Comparison of ENCODE assay signal across 8 cellular contexts in the genomic region with DNA sequence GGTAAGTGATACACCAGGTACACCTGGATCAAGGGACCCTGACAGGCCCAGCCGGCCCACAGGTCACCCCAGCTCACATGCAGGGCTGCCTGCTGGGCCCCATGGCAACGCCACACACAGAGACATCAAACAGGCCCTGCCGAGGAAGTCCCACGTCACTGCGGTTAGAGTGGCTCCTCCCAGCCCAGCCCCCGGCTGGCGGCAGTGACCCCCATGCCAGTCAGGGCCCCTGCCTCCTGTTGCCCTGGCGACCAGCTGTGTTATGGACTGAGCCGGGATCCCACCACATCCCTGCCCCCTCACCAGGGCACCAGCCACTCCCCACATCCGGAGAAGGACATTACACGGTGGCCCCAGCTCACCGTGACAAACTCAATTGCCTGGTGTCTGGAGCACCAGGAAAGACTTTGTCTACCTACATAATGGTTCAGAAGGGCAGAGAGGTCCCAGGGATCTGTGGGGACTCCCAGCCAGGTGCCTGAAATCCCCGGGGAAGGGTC. TPM values are rescaled to one million over a fixed set of nuclear protein-coding genes. Genes with fewer than 3 reads are reported as not detected.
DNase-seq lines count a peak whose midpoint lies in the region; ATAC-seq and TF ChIP-seq lines count a peak whose summit lies in the region.

No MANE protein-coding gene starts in this region.

- H3K27me3 ChIP-seq in mesendoderm (ENCODE audit: insufficient read depth, low read length, poor library complexity), result no peaks in the 10 kb centered on the region

- H2BK15ac ChIP-seq in mesendoderm (replicated peaks; ENCODE audit: low read depth), result no peak overlapping the region

- peak overlapping the region; percentile 99 for H2BK120ac ChIP-seq in mesendoderm (ENCODE audit: low read depth, low read length)

- peak overlapping the region; percentile 98 for H2BK5ac ChIP-seq in mesendoderm (ENCODE audit: low read length)

- DNase-seq in GM13977 (ENCODE audit: low spot score), result peak; percentile 96
- DNase-seq in NCI-H2227 treated with DMSO at 0.1 percent for 48 hours (lab: John Stamatoyannopoulos, UW), result peak; percentile 31
- peak; percentile 95 to 97 for DNase-seq in activated CD4-positive, alpha-beta T cell treated with anti-CD3 and anti-CD28 coated beads, Interleukin-2, amount 50 U/mL, for 48 hours
- DNase-seq in ecto neural progenitor cell (ENCODE audit: low spot score), result peak; percentile 89
- peak; percentile 99 for DNase-seq in mesendoderm
- DNase-seq in stimulated activated CD8-positive, alpha-beta memory T cell treated with anti-CD3 and anti-CD28 coated beads, Interleukin-15, amount 100 ng/mL, for 48 hours (ENCODE audit: low read depth in 2 of 2), result peak; percentile 99
- no peak for DNase-seq in NCI-H446 treated with DMSO at 0.1 percent for 48 hours (lab: John Stamatoyannopoulos, UW)

- H3K79me1 ChIP-seq in mesendoderm (ENCODE audit: low read length), result no peaks in the 10 kb centered on the region

- peak overlapping the region; percentile 64 for H3K9ac ChIP-seq in mesendoderm (ENCODE audit: low read length)

- no peak overlapping the region for H3K4me3 ChIP-seq in mesendoderm (ENCODE audit: low read length)

- peaks cover 10% of the 10 kb centered on the region for H3K79me2 ChIP-seq in mesendoderm (ENCODE audit: control insufficient read depth, insufficient read depth, low read length)

- H3K36me3 ChIP-seq in mesendoderm (ENCODE audit: control insufficient read depth, insufficient read depth, low read length), result no peaks in the 10 kb centered on the region

- H2AK5ac ChIP-seq in mesendoderm (ENCODE audit: low read length), result peak overlapping the region; percentile 79

- no peak for TF ChIP-seq CTCF in GM13977 (IDR thresholded peaks at IDR 0.05; ENCODE audit: extremely low read depth, insufficient read depth, missing control alignments)

- peaks cover 6% of the 10 kb centered on the region for H3K4me1 ChIP-seq in mesendoderm (ENCODE audit: control insufficient read depth, low read depth, low read length)

- peak overlapping the region; percentile 98 for H3K18ac ChIP-seq in mesendoderm (ENCODE audit: low read length)

- H4K5ac ChIP-seq in mesendoderm (ENCODE audit: low read length), result no peak overlapping the region

- peak overlapping the region; percentile 54 for H3K4me2 ChIP-seq in mesendoderm (ENCODE audit: low read length)

- no CpG with 5 or more reads among the region's 13 CpGs for WGBS in mesendoderm (ENCODE audit: extremely low coverage, insufficient coverage, low lambda C conversion rate)

- peak overlapping the region; percentile 99 for H3K27ac ChIP-seq in mesendoderm (ENCODE audit: low read depth, low read length)

- ATAC-seq in HG02642 (IDR thresholded peaks at IDR 0.05; ENCODE audit: poor library complexity, unreplicated experiment), result peak; percentile 38

- in situ Hi-C loops in GM13977 (cut with MboI; ENCODE audit: low pct_unique_long_range_greater_than_20kb, low sequenced_read_pairs, unreplicated experiment), result no loop called here

- H4K8ac ChIP-seq in mesendoderm (ENCODE audit: low read depth, low read length), result no peak overlapping the region

- H3K4ac ChIP-seq in mesendoderm (ENCODE audit: low read depth, low read length), result peak overlapping the region; percentile 44

- H3K23ac ChIP-seq in mesendoderm (ENCODE audit: low read length), result no peak overlapping the region

- H3K56ac ChIP-seq in mesendoderm (ENCODE audit: low read length), result peak overlapping the region; percentile 85

RNA-seq across cellular contexts. Expression of a gene that starts 30.4 kb away (rescaled TPM):
- 1.2 TPM for polyA plus RNA-seq in mesendoderm (2013, experiment 1 of 2)
- 0.85 TPM for polyA plus RNA-seq in mesendoderm (2013, experiment 2 of 2)

RNA-seq across cellular contexts. Expression of a gene that starts 51.3 kb away (rescaled TPM):
- 31.4 TPM for polyA plus RNA-seq in mesendoderm (2013, experiment 1 of 2)
- 30.0 TPM for polyA plus RNA-seq in mesendoderm (2013, experiment 2 of 2)

RNA-seq across cellular contexts. Expression of a gene that starts 59.3 kb away (rescaled TPM):
- polyA plus RNA-seq in mesendoderm (2013, experiment 1 of 2), result 2.2 TPM
- 1.8 TPM for polyA plus RNA-seq in mesendoderm (2013, experiment 2 of 2)

RNA-seq across cellular contexts. Expression of a gene that starts 59.4 kb away (rescaled TPM):
- 12.2 TPM for polyA plus RNA-seq in mesendoderm (2013, experiment 1 of 2)
- 12.1 TPM for polyA plus RNA-seq in mesendoderm (2013, experiment 2 of 2)
